ENCODE assay signal across 8 cellular contexts in the genomic region with DNA sequence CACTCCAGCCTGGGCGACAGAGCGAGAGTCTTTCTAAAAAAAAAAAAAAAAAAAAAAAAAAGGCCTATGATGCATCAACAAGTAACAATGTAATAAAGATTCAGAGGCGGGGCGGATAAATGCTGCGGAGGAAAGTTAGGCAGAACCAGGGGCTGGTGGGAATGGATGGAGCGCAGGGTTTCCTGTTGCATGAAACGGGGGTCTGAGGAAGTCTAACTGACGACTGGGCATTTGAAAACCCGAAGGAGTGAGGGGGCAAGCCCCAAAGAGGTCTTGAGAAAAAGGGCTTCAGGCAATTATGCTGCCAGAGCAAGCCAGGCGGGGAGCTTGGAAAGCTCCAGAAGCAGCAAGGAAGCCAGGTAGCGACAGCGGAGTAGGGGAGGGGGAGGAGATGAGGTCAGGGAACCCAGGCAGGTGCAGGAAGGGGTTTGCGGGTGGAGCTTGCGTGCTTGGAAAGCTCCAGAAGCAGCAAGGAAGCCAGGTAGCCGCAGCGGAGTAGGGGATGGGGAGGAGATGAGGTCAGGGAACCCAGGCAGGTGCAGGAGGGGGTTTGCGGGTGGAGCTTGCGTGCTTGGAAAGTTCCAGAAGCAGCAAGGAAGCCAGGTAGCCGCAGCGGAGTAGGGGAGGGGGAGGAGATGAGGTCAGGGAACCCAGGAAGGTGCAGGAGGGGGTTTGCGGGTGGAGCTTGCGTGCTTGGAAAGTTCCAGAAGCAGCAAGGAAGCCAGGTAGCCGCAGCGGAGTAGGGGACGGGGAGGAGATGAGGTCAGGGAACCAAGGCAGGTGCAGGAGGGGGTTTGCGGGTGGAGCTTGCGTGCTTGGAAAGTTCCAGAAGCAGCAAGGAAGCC. TPM values are rescaled to one million over a fixed set of nuclear protein-coding genes. Genes with fewer than 3 reads are reported as not detected.
DNase-seq lines count a peak whose midpoint lies in the region; ATAC-seq and TF ChIP-seq lines count a peak whose summit lies in the region.
"Not testable (repeated sequence)": the region's sequence is repeated elsewhere in the genome, so short reads cannot be mapped to it uniquely, and the experiment has no call there.

No MANE protein-coding gene starts in this region.

- peak overlapping the region; percentile 82; the same call in 1 of the 2 replicates for H2AFZ ChIP-seq in Loucy (ENCODE audit: low read length)
- not testable (repeated sequence) for H2AFZ ChIP-seq in osteoblast (ENCODE audit: low read length)

- H3K27me3 Mint-ChIP-seq in Caco-2 (ENCODE audit: insufficient read depth, unreplicated experiment); chondrocyte (ENCODE audit: low read depth): not testable (repeated sequence)
- peaks cover 31% of the 10 kb centered on the region for H3K27me3 Mint-ChIP-seq in WTC11 (ENCODE audit: low read depth)

- not testable (repeated sequence) for H3K4me1 ChIP-seq in Caco-2; osteoblast (ENCODE audit: insufficient read depth, low read length)
- H3K4me1 ChIP-seq in Loucy (ENCODE audit: insufficient read depth, low read length, poor library complexity, severe bottlenecking) = peaks cover 42% of the 10 kb centered on the region

- not testable (repeated sequence) for H3K27ac ChIP-seq in osteoblast (ENCODE audit: low read depth, low read length)

- not testable (repeated sequence) for H4K20me1 ChIP-seq in Loucy (ENCODE audit: insufficient read depth, low read length, poor library complexity, severe bottlenecking); osteoblast (ENCODE audit: insufficient read depth, low read length)

- H3K4me3 Mint-ChIP-seq in Caco-2 (ENCODE audit: unreplicated experiment) (peak overlapping the region; percentile 98), WTC11 (peak overlapping the region; percentile 75), chondrocyte (ENCODE audit: unreplicated experiment) (peak overlapping the region; percentile 48)

- peak overlapping the region; percentile 51 for H3K4me3 ChIP-seq in Caco-2 (ENCODE audit: low read depth, low read length)
- peak overlapping the region; percentile 93 for H3K4me3 ChIP-seq in Loucy (ENCODE audit: low read length, poor library complexity, severe bottlenecking)
- not testable (repeated sequence) for H3K4me3 ChIP-seq in osteoblast (ENCODE audit: insufficient read depth, low read length)

- ATAC-seq in WTC11 = not testable (repeated sequence)

- peak; percentile 41 to 79 for DNase-seq in Caco-2
- DNase-seq in WTC11 (ENCODE audit: low spot score) = peak; percentile 46
- peak; percentile 59 for DNase-seq in activated T-helper 1 cell treated with Interleukin-2 at 50 U/mL for 16 hours (ENCODE audit: low read depth)
- peak; percentile 42 for DNase-seq in chondrocyte (ENCODE audit: low spot score)
- peak; percentile 43 for DNase-seq in left kidney (ENCODE audit: low read depth, low spot score)
- DNase-seq in osteoblast (ENCODE audit: insufficient read length, low spot score, missing footprints) = peak; percentile 82
- DNase-seq in stimulated activated naive CD4-positive, alpha-beta T cell treated with Interleukin-2 at 50 U/mL for 16 hours (lab: John Stamatoyannopoulos, UW) = peak; percentile 66

- BruUV-seq in Caco-2 (replicated peaks; lab: Mats Ljungman, UMichigan) = not testable (repeated sequence)

- not testable (repeated sequence) for H3F3A ChIP-seq in Loucy (ENCODE audit: low read depth)

- H3K27ac Mint-ChIP-seq in Caco-2 (ENCODE audit: unreplicated experiment) = peak overlapping the region; percentile 93
- not testable (repeated sequence) for H3K27ac Mint-ChIP-seq in WTC11; chondrocyte (ENCODE audit: unreplicated experiment)

- not testable (repeated sequence) for H3K9me3 Mint-ChIP-seq in Caco-2 (ENCODE audit: unreplicated experiment); WTC11; chondrocyte (ENCODE audit: low read depth)

- POLR2A ChIA-PET in Caco-2 (lab: Charles Lee) (interaction anchor here (0.8 to 1.3 kb wide), 2 partner anchors 80 to 219 kb away, joined by 3 read pairs; partner anchors contain the start of genes BET1L and RIC8A), WTC11 (lab: Charles Lee) (interaction anchor here (0.6 to 0.8 kb wide), 2 partner anchors 39 to 50 kb away, joined by 4 to 5 read pairs; no protein-coding TSS in a partner anchor)

- H3K9me3 ChIP-seq in Caco-2; Loucy (ENCODE audit: insufficient read depth, low read depth, low read length); osteoblast (ENCODE audit: low read depth, low read length): not testable (repeated sequence)

- CTCF ChIA-PET in Caco-2 (lab: Charles Lee) = interaction anchor here (0.6 to 1.1 kb wide), 3 partner anchors 69 to 164 kb away, joined by 3 to 7 read pairs (median 5); no protein-coding TSS in a partner anchor
- CTCF ChIA-PET in WTC11 (lab: Charles Lee) = interaction anchor here (0.9 to 1.6 kb wide), 3 partner anchors 19 to 37 kb away, joined by 3 to 13 read pairs (median 4); no protein-coding TSS in a partner anchor

- peak overlapping the region; percentile 93 for H3K9ac ChIP-seq in Loucy (ENCODE audit: low read depth, low read length, poor library complexity, severe bottlenecking)

- peak overlapping the region; percentile 97 for H3K4me2 ChIP-seq in Loucy (ENCODE audit: low read depth, low read length, poor library complexity, severe bottlenecking)
- H3K4me2 ChIP-seq in osteoblast (ENCODE audit: insufficient read depth, low read length) = not testable (repeated sequence)

- H3K4me1 Mint-ChIP-seq in Caco-2 (ENCODE audit: low read depth, unreplicated experiment) = not testable (repeated sequence)
- H3K4me1 Mint-ChIP-seq in WTC11 (peaks cover 55% of the 10 kb centered on the region), chondrocyte (ENCODE audit: low read depth) (peaks cover 16% of the 10 kb centered on the region)

- TF ChIP-seq CTCF in Caco-2 (IDR thresholded peaks at IDR 0.05; ENCODE audit: insufficient read depth in 1 of 2, low read depth in 1 of 2, low read length in 1 of 2, severe bottlenecking in 1 of 2, unreplicated experiment in 1 of 2); Loucy (conservative IDR thresholded peaks at IDR 0.05; ENCODE audit: low read length); WTC11 (IDR thresholded peaks at IDR 0.05); chondrocyte (IDR thresholded peaks at IDR 0.05); osteoblast (IDR thresholded peaks at IDR 0.05; ENCODE audit: extremely low read depth, low read depth, low read length): not testable (repeated sequence)

- intact Hi-C loops in Caco-2 (cut with micrococcal nuclease; ENCODE audit: unreplicated experiment) = not testable (repeated sequence)

- H3K27me3 ChIP-seq in Caco-2 (replicated peaks; ENCODE audit: control insufficient read depth, insufficient read depth, low read length); Loucy (ENCODE audit: insufficient read depth, low read length, poor library complexity, severe bottlenecking): not testable (repeated sequence)
- peaks cover 23% of the 10 kb centered on the region for H3K27me3 ChIP-seq in osteoblast (ENCODE audit: insufficient read depth, low read length)

- peaks cover 37% of the 10 kb centered on the region; the same call in 1 of the 2 replicates for H3K79me2 ChIP-seq in Loucy (ENCODE audit: insufficient read depth, low read length)
- H3K79me2 ChIP-seq in osteoblast (ENCODE audit: insufficient read depth, low read length) = not testable (repeated sequence)

- H3K36me3 ChIP-seq in Caco-2 (ENCODE audit: control insufficient read depth, insufficient read depth, low read length); Loucy (ENCODE audit: insufficient read depth, low read length); osteoblast (ENCODE audit: insufficient read depth, low read length): not testable (repeated sequence)

- H3K9me2 ChIP-seq in Loucy (replicated peaks; ENCODE audit: low read depth, low read length) = not testable (repeated sequence)

- not testable (repeated sequence) for H3K36me3 Mint-ChIP-seq in Caco-2 (ENCODE audit: insufficient read depth, unreplicated experiment); WTC11; chondrocyte (ENCODE audit: low read depth)

RNA-seq across cellular contexts. Expression of gene PGGHG, which starts 1.7 kb away (rescaled TPM):
- total RNA-seq in Caco-2 (2022) = 59.6 and 66.5 TPM in 2 replicates
- total RNA-seq in WTC11 (2021) = 74.9 to 111 TPM (median 106 TPM) in 3 replicates
- total RNA-seq in chondrocyte = 35.6 to 49.5 TPM (median 49.4 TPM) in 3 replicates
- 7.7 and 8.7 TPM in 2 replicates for total RNA-seq in osteoblast

RNA-seq across cellular contexts. Expression of gene NLRP6, which starts 9.0 kb away (rescaled TPM):
- total RNA-seq in Caco-2 (2022) (not detected in 2 replicates), WTC11 (2021) (0.09 to 0.14 TPM in 2 of 3 replicates, not detected in the other), chondrocyte (not detected in 3 replicates), osteoblast (not detected in 2 replicates)

RNA-seq across cellular contexts. Expression of gene IFITM5, which starts 12.1 kb away (rescaled TPM):
- total RNA-seq in Caco-2 (2022) (not detected in 2 replicates), WTC11 (2021) (not detected in 3 replicates), chondrocyte (not detected in 3 replicates), osteoblast (not detected in 2 replicates)

RNA-seq across cellular contexts. Expression of gene IFITM2, which starts 20.4 kb away (rescaled TPM):
- 7.0 and 7.3 TPM in 2 replicates for total RNA-seq in Caco-2 (2022)
- 436 to 616 TPM (median 577 TPM) in 3 replicates for total RNA-seq in WTC11 (2021)
- 100 to 109 TPM (median 107 TPM) in 3 replicates for total RNA-seq in chondrocyte
- 54.5 and 105 TPM in 2 replicates for total RNA-seq in osteoblast

RNA-seq across cellular contexts. Expression of gene IFITM1, which starts 26.6 kb away (rescaled TPM):
- total RNA-seq in Caco-2 (2022) (3.0 and 3.2 TPM in 2 replicates), WTC11 (2021) (544 to 679 TPM (median 640 TPM) in 3 replicates), chondrocyte (1.0 to 3.3 TPM (median 1.6 TPM) in 3 replicates), osteoblast (48.6 and 64.4 TPM in 2 replicates)

Comparison
In these comparisons a context has a peak if more than half of its experiments do, and no peak if none do; other contexts are left out.
1. H3K4me3 Mint-ChIP-seq: peak in every context shown above with its lines; median percentile 98 in Caco-2; 75 in WTC11; 48 in chondrocyte.